ENCODE assay signal across 21 cellular contexts in genomic region chr7:48285365-48285764, GRCh38.
DNase-seq lines count a peak whose midpoint lies in the region; ATAC-seq and TF ChIP-seq lines count a peak whose summit lies in the region.
"Had no signal": no experiment of that assay in that cellular context is flagged by ENCODE, and none has a peak within 500 bp of the region (broad histone marks: within the 10 kb centered on the region; RNA-seq: fewer than 3 reads in every experiment).

No MANE protein-coding gene starts in this region.

- H3K9me3 ChIP-seq in MG63 (no peaks in the 10 kb centered on the region), neural progenitor cell (ENCODE audit: low read depth) (no peaks in the 10 kb centered on the region)
- H3K9me3 ChIP-seq: breast epithelium, left lung had no signal

- H3F3A ChIP-seq in neural progenitor cell (ENCODE audit: low read depth): no peaks in the 10 kb centered on the region

- DNase-seq in EH (ENCODE audit: low read depth) (peak; percentile 79), MG63 (peak; percentile 13), dedifferentiated amniotic fluid mesenchymal stem cell (ENCODE audit: extremely low spot score) (peak; percentile 19), neural crest cell (ENCODE audit: low read depth, low spot score) (no peak), putamen (ENCODE audit: low spot score) (no peak), neural progenitor cell (ENCODE audit: low spot score) (no peak)
- DNase-seq: activated CD4-positive, alpha-beta T cell treated with anti-CD3 and anti-CD28 coated beads for 1 hour; activated CD8-positive, alpha-beta memory T cell treated with anti-CD3 and anti-CD28 coated beads, Interleukin-2, amount 50 U/mL, for 48 hours; activated naive CD4-positive, alpha-beta T cell treated with anti-CD3 and anti-CD28 coated beads, Interleukin-2, amount 50 U/mL, for 16 hours; DMS79 treated with DMSO at 0.1 percent for 48 hours; Kasumi-1; left lung; NCI-H146; NCI-H446; posterior cingulate gyrus; SHP77; small intestine had no signal

- H3K4me1 Mint-ChIP-seq in neural crest cell (no peaks in the 10 kb centered on the region), neural progenitor cell (no peaks in the 10 kb centered on the region)

- no peak overlapping the region for H3K9ac ChIP-seq in neural progenitor cell

- H3K9me3 Mint-ChIP-seq in neural crest cell (peaks cover 4% of the 10 kb centered on the region), neural progenitor cell (no peaks in the 10 kb centered on the region)

- TF ChIP-seq CTCF in neural crest cell (conservative IDR thresholded peaks at IDR 0.05) (no peak), neural progenitor cell (IDR thresholded peaks at IDR 0.05) (no peak)

- H3K27me3 ChIP-seq in MG63 (no peaks in the 10 kb centered on the region), neural progenitor cell (no peaks in the 10 kb centered on the region)
- H3K27me3 ChIP-seq: left lung had no signal

- H3K27me3 Mint-ChIP-seq in neural crest cell (ENCODE audit: low read depth): no peaks in the 10 kb centered on the region
- peaks cover 3% of the 10 kb centered on the region for H3K27me3 Mint-ChIP-seq in neural progenitor cell (ENCODE audit: insufficient read depth, low read depth)

- H3K36me3 Mint-ChIP-seq in neural crest cell (ENCODE audit: low read depth) (no peaks in the 10 kb centered on the region), neural progenitor cell (no peaks in the 10 kb centered on the region)

- H3K4me3 Mint-ChIP-seq in neural crest cell (no peak overlapping the region), neural progenitor cell (no peak overlapping the region)

- H3K4me3 ChIP-seq in MG63 (no peak overlapping the region), neural progenitor cell (no peak overlapping the region)
- H3K4me3 ChIP-seq: breast epithelium, left lung had no signal

- no peak for ATAC-seq in GM19463 (IDR thresholded peaks at IDR 0.05; ENCODE audit: unreplicated experiment)
- no peak for ATAC-seq in GM21381 (IDR thresholded peaks at IDR 0.05; ENCODE audit: unreplicated experiment)
- ATAC-seq: left lung had no signal

- H4K20me1 ChIP-seq in neural progenitor cell (ENCODE audit: low read depth): no peaks in the 10 kb centered on the region

- H3K36me3 ChIP-seq in MG63: no peaks in the 10 kb centered on the region
- no peaks in the 10 kb centered on the region for H3K36me3 ChIP-seq in neural progenitor cell
- H3K36me3 ChIP-seq: breast epithelium, left lung had no signal

- no peaks in the 10 kb centered on the region for H3K79me2 ChIP-seq in neural progenitor cell (ENCODE audit: low read depth)

- H3K27ac Mint-ChIP-seq in neural crest cell (ENCODE audit: unreplicated experiment) (peak overlapping the region; percentile 64), neural progenitor cell (no peak overlapping the region)

- H3K4me2 ChIP-seq in neural progenitor cell: no peak overlapping the region

- no peaks in the 10 kb centered on the region for H3K4me1 ChIP-seq in neural progenitor cell
- H3K4me1 ChIP-seq: breast epithelium, left lung had no signal

- H3K27ac ChIP-seq in neural progenitor cell: no peak overlapping the region
- H3K27ac ChIP-seq: breast epithelium, C4-2B, left lung had no signal

- H2AFZ ChIP-seq in neural progenitor cell (replicated peaks): no peak overlapping the region

Comparison
In these comparisons a context has a peak if more than half of its experiments do, and no peak if none do; other contexts are left out.
1. DNase-seq: peak in EH (single experiment), MG63 (single experiment) and dedifferentiated amniotic fluid mesenchymal stem cell (single experiment); none in neural crest cell (single experiment), putamen (single experiment) and neural progenitor cell (single experiment).